Comparison of ENCODE assay signal across 2 cellular contexts in the genomic region with DNA sequence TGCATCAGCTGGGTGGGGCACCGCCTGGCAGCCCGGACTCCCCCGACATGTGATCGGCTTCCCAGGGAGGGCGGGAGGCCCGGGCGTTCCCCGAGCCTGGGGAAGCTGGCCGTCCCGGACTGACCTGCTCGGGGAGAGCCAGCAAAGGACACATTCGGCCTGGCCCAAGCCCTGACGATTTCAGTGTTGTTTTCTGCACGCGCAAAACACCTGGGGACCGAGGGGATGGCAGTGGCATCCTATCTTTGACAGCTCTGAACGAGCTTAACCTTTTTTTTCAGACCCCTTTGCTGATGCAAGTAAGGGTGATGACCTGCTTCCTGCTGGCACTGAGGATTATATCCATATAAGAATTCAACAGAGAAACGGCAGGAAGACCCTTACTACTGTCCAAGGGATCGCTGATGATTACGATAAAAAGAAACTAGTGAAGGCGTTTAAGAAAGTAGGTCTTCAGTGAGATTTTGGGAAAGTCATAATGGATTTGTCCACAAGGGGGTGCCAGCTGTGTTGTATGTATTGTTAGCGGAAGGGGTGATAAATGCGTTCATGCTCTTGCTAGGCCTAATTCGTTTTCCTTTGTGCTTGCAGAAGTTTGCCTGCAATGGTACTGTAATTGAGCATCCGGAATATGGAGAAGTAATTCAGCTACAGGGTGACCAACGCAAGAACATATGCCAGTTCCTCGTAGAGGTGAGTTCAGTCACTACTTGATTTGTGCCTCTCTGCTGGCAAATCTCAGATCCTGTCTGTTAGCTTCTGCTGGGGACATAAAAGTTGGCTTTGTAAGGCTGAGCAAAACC.
TF ChIP-seq lines count a peak whose summit lies in the region.

No MANE protein-coding gene starts in this region.

TF ChIP-seq in HEK293, 187 proteins besides CTCF, POLR2A, EP300 and RAD21 (continues in another document):
- TF ChIP-seq, protein P1, sequence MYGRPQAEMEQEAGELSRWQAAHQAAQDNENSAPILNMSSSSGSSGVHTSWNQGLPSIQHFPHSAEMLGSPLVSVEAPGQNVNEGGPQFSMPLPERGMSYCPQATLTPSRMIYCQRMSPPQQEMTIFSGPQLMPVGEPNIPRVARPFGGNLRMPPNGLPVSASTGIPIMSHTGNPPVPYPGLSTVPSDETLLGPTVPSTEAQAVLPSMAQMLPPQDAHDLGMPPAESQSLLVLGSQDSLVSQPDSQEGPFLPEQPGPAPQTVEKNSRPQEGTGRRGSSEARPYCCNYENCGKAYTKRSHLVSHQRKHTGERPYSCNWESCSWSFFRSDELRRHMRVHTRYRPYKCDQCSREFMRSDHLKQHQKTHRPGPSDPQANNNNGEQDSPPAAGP (tag by site-specific recombination; IDR thresholded peaks at IDR 0.05): 0 out of 2 replicates have a peak, but pooled peaks have one; percentile 9
- TF ChIP-seq ZNF501 (tag by site-specific recombination; IDR thresholded peaks at IDR 0.05): no peak
- no peak for TF ChIP-seq YY2 (tag by site-specific recombination; IDR thresholded peaks at IDR 0.05)
- TF ChIP-seq, protein P2, sequence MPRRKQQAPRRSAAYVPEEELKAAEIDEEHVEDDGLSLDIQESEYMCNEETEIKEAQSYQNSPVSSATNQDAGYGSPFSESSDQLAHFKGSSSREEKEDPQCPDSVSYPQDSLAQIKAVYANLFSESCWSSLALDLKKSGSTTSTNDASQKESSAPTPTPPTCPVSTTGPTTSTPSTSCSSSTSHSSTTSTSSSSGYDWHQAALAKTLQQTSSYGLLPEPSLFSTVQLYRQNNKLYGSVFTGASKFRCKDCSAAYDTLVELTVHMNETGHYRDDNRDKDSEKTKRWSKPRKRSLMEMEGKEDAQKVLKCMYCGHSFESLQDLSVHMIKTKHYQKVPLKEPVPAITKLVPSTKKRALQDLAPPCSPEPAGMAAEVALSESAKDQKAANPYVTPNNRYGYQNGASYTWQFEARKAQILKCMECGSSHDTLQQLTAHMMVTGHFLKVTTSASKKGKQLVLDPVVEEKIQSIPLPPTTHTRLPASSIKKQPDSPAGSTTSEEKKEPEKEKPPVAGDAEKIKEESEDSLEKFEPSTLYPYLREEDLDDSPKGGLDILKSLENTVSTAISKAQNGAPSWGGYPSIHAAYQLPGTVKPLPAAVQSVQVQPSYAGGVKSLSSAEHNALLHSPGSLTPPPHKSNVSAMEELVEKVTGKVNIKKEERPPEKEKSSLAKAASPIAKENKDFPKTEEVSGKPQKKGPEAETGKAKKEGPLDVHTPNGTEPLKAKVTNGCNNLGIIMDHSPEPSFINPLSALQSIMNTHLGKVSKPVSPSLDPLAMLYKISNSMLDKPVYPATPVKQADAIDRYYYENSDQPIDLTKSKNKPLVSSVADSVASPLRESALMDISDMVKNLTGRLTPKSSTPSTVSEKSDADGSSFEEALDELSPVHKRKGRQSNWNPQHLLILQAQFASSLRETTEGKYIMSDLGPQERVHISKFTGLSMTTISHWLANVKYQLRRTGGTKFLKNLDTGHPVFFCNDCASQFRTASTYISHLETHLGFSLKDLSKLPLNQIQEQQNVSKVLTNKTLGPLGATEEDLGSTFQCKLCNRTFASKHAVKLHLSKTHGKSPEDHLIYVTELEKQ (tag by site-specific recombination; IDR thresholded peaks at IDR 0.05; ENCODE audit: borderline replicate concordance): no peak
- TF ChIP-seq ZNF561 (tag by site-specific recombination; IDR thresholded peaks at IDR 0.05; ENCODE audit: borderline replicate concordance): no peak
- TF ChIP-seq ZNF777 (tag by site-specific recombination; IDR thresholded peaks at IDR 0.05; ENCODE audit: borderline replicate concordance): no peak
- no peak for TF ChIP-seq ZNF830 (tag by site-specific recombination; IDR thresholded peaks at IDR 0.05; ENCODE audit: low read depth)
- TF ChIP-seq ZNF654 (tag by site-specific recombination; IDR thresholded peaks at IDR 0.05; ENCODE audit: low read depth): peak; percentile 22
- TF ChIP-seq ZSCAN30 (tag by site-specific recombination; IDR thresholded peaks at IDR 0.05): no peak
- no peak for TF ChIP-seq ZNF433 (tag by site-specific recombination; IDR thresholded peaks at IDR 0.05; ENCODE audit: low read depth)
- no peak for TF ChIP-seq ZNF121 (tag by site-specific recombination; IDR thresholded peaks at IDR 0.05)
- 0 out of 2 replicates have a peak, but pooled peaks have one; percentile 64 for TF ChIP-seq IKZF3 (tag by site-specific recombination; IDR thresholded peaks at IDR 0.05)
- TF ChIP-seq, protein P3, sequence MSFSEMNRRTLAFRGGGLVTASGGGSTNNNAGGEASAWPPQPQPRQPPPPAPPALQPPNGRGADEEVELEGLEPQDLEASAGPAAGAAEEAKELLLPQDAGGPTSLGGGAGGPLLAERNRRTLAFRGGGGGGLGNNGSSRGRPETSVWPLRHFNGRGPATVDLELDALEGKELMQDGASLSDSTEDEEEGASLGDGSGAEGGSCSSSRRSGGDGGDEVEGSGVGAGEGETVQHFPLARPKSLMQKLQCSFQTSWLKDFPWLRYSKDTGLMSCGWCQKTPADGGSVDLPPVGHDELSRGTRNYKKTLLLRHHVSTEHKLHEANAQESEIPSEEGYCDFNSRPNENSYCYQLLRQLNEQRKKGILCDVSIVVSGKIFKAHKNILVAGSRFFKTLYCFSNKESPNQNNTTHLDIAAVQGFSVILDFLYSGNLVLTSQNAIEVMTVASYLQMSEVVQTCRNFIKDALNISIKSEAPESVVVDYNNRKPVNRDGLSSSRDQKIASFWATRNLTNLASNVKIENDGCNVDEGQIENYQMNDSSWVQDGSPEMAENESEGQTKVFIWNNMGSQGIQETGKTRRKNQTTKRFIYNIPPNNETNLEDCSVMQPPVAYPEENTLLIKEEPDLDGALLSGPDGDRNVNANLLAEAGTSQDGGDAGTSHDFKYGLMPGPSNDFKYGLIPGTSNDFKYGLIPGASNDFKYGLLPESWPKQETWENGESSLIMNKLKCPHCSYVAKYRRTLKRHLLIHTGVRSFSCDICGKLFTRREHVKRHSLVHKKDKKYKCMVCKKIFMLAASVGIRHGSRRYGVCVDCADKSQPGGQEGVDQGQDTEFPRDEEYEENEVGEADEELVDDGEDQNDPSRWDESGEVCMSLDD (tag by site-specific recombination; IDR thresholded peaks at IDR 0.05): no peak
- no peak for TF ChIP-seq MEIS1 (CRISPR knock-in tag; IDR thresholded peaks at IDR 0.05; ENCODE audit: borderline replicate concordance)
- no peak for TF ChIP-seq ZNF133 (tag by site-specific recombination; IDR thresholded peaks at IDR 0.05)
- TF ChIP-seq ZNF48 (tag by site-specific recombination; IDR thresholded peaks at IDR 0.05): no peak
- TF ChIP-seq ZBTB8A (tag by site-specific recombination; IDR thresholded peaks at IDR 0.05): peak; percentile 22; the same call in 1 of the 2 replicates
- TF ChIP-seq, protein P4, sequence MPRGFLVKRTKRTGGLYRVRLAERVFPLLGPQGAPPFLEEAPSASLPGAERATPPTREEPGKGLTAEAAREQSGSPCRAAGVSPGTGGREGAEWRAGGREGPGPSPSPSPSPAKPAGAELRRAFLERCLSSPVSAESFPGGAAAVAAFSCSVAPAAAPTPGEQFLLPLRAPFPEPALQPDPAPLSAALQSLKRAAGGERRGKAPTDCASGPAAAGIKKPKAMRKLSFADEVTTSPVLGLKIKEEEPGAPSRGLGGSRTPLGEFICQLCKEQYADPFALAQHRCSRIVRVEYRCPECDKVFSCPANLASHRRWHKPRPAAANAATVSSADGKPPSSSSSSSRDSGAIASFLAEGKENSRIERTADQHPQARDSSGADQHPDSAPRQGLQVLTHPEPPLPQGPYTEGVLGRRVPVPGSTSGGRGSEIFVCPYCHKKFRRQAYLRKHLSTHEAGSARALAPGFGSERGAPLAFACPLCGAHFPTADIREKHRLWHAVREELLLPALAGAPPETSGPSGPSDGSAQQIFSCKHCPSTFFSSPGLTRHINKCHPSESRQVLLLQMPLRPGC (tag by site-specific recombination; IDR thresholded peaks at IDR 0.05): no peak

TF ChIP-seq in K562, 482 proteins besides CTCF, POLR2A, EP300 and RAD21 (continues in another document):
- TF ChIP-seq PRMT5 (CRISPR knock-in tag; IDR thresholded peaks at IDR 0.05) (no peak), CBX8 (IDR thresholded peaks at IDR 0.05; ENCODE audit: borderline replicate concordance, extremely low read depth, low read depth, low read length, poor library complexity, severe bottlenecking) (no peak), WHSC1 (IDR thresholded peaks at IDR 0.05; ENCODE audit: low read length) (no peak), EP400 (IDR thresholded peaks at IDR 0.05) (no peak; the same call in none of the 2 replicates), TCFL5 (CRISPR knock-in tag; conservative IDR thresholded peaks at IDR 0.05) (no peak), HNRNPUL1 (IDR thresholded peaks at IDR 0.05; ENCODE audit: low read length) (no peak), NBN (IDR thresholded peaks at IDR 0.05; ENCODE audit: low read depth) (no peak), XRCC3 (IDR thresholded peaks at IDR 0.05) (no peak), KLF13 (tag; IDR thresholded peaks at IDR 0.05; ENCODE audit: borderline replicate concordance, low read depth) (peak; percentile 58; the same call in 1 of the 2 replicates), SAP30 (IDR thresholded peaks at IDR 0.05; ENCODE audit: borderline replicate concordance, insufficient read depth, low read depth, low read length, poor library complexity, severe bottlenecking) (peak; percentile 60), CREM (IDR thresholded peaks at IDR 0.05; ENCODE audit: low read depth) (0 out of 2 replicates have a peak, but pooled peaks have one; percentile 5), MYNN (IDR thresholded peaks at IDR 0.05) (no peak; the same call in 1 of the 2 replicates), MYNN (CRISPR knock-in tag; IDR thresholded peaks at IDR 0.05) (no peak), HMG20A (CRISPR knock-in tag; conservative IDR thresholded peaks at IDR 0.05) (no peak), COPS2 (conservative IDR thresholded peaks at IDR 0.05) (no peak), YBX1 (IDR thresholded peaks at IDR 0.05) (no peak)
- TF ChIP-seq, protein P5, sequence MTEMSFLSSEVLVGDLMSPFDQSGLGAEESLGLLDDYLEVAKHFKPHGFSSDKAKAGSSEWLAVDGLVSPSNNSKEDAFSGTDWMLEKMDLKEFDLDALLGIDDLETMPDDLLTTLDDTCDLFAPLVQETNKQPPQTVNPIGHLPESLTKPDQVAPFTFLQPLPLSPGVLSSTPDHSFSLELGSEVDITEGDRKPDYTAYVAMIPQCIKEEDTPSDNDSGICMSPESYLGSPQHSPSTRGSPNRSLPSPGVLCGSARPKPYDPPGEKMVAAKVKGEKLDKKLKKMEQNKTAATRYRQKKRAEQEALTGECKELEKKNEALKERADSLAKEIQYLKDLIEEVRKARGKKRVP (CRISPR knock-in tag; IDR thresholded peaks at IDR 0.05): no peak
- TF ChIP-seq, protein P6, sequence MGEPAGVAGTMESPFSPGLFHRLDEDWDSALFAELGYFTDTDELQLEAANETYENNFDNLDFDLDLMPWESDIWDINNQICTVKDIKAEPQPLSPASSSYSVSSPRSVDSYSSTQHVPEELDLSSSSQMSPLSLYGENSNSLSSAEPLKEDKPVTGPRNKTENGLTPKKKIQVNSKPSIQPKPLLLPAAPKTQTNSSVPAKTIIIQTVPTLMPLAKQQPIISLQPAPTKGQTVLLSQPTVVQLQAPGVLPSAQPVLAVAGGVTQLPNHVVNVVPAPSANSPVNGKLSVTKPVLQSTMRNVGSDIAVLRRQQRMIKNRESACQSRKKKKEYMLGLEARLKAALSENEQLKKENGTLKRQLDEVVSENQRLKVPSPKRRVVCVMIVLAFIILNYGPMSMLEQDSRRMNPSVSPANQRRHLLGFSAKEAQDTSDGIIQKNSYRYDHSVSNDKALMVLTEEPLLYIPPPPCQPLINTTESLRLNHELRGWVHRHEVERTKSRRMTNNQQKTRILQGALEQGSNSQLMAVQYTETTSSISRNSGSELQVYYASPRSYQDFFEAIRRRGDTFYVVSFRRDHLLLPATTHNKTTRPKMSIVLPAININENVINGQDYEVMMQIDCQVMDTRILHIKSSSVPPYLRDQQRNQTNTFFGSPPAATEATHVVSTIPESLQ (CRISPR knock-in tag; IDR thresholded peaks at IDR 0.05): no peak; the same call in 1 of the 2 replicates
- TF ChIP-seq, protein P7, sequence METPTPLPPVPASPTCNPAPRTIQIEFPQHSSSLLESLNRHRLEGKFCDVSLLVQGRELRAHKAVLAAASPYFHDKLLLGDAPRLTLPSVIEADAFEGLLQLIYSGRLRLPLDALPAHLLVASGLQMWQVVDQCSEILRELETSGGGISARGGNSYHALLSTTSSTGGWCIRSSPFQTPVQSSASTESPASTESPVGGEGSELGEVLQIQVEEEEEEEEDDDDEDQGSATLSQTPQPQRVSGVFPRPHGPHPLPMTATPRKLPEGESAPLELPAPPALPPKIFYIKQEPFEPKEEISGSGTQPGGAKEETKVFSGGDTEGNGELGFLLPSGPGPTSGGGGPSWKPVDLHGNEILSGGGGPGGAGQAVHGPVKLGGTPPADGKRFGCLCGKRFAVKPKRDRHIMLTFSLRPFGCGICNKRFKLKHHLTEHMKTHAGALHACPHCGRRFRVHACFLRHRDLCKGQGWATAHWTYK (CRISPR knock-in tag; IDR thresholded peaks at IDR 0.05): no peak; the same call in none of the 2 replicates
- TF ChIP-seq, protein P8, sequence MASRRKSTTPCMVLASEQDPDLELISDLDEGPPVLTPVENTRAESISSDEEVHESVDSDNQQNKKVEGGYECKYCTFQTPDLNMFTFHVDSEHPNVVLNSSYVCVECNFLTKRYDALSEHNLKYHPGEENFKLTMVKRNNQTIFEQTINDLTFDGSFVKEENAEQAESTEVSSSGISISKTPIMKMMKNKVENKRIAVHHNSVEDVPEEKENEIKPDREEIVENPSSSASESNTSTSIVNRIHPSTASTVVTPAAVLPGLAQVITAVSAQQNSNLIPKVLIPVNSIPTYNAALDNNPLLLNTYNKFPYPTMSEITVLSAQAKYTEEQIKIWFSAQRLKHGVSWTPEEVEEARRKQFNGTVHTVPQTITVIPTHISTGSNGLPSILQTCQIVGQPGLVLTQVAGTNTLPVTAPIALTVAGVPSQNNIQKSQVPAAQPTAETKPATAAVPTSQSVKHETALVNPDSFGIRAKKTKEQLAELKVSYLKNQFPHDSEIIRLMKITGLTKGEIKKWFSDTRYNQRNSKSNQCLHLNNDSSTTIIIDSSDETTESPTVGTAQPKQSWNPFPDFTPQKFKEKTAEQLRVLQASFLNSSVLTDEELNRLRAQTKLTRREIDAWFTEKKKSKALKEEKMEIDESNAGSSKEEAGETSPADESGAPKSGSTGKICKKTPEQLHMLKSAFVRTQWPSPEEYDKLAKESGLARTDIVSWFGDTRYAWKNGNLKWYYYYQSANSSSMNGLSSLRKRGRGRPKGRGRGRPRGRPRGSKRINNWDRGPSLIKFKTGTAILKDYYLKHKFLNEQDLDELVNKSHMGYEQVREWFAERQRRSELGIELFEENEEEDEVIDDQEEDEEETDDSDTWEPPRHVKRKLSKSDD (conservative IDR thresholded peaks at IDR 0.05; ENCODE audit: low read length): no peak
- TF ChIP-seq, protein P9, sequence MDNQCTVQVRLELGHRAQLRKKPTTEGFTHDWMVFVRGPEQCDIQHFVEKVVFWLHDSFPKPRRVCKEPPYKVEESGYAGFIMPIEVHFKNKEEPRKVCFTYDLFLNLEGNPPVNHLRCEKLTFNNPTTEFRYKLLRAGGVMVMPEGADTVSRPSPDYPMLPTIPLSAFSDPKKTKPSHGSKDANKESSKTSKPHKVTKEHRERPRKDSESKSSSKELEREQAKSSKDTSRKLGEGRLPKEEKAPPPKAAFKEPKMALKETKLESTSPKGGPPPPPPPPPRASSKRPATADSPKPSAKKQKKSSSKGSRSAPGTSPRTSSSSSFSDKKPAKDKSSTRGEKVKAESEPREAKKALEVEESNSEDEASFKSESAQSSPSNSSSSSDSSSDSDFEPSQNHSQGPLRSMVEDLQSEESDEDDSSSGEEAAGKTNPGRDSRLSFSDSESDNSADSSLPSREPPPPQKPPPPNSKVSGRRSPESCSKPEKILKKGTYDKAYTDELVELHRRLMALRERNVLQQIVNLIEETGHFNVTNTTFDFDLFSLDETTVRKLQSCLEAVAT (IDR thresholded peaks at IDR 0.05): peak in 1 of 2 experiments; percentile 73; a peak in 3 of 4 replicates
